Comparison of ENCODE assay signal across 1 cellular context in the genomic region with DNA sequence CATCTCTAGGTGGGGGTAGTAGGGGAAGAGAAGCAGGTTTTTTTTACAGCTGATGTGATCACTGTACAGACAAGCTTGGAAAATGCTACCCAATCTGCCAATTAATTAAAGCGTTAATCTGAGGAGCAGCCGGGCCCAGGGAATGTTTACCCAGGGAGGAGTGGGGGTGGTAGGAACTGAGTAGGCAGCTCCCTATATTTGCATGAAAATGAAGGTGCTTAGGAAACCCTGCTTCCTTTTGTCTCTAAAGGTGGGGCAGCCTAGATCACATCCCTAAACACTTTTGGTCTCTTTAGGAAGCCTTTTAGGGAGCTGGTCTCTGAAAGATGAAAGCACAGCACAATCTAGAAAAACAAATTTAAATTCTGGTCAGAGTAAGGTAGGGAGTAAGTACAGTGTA.
TF ChIP-seq lines count a peak whose summit lies in the region.

No MANE protein-coding gene starts in this region.

TF ChIP-seq in IMR-90, 13 proteins besides CTCF, POLR2A, EP300 and RAD21 (continued from another document):
- TF ChIP-seq SMC3 (IDR thresholded peaks at IDR 0.05; ENCODE audit: low read depth, low read length) (no peak), CHD1 (IDR thresholded peaks at IDR 0.05; ENCODE audit: low read depth, low read length) (no peak), MAZ (IDR thresholded peaks at IDR 0.05; ENCODE audit: borderline replicate concordance, low read depth, low read length) (no peak), MXI1 (IDR thresholded peaks at IDR 0.05; ENCODE audit: borderline replicate concordance, low read depth, low read length) (no peak), RFX5 (IDR thresholded peaks at IDR 0.05; ENCODE audit: low read depth, low read length) (no peak), RCOR1 (IDR thresholded peaks at IDR 0.05; ENCODE audit: insufficient replicate concordance, low read length) (no peak)
